15 cellular contexts compared by ENCODE assay signal in genomic region chr5:30846171-30846570, GRCh38.
A peak's percentile ranks its signal among the peaks of the same experiment; 100 is the strongest.
DNase-seq lines count a peak whose midpoint lies in the region; ATAC-seq, FAIRE-seq and TF ChIP-seq lines count a peak whose summit lies in the region.
"Had no signal": no experiment of that assay in that cellular context is flagged by ENCODE, and none has a peak within 500 bp of the region (broad histone marks: within the 10 kb centered on the region; RNA-seq: fewer than 3 reads in every experiment).

No MANE protein-coding gene starts in this region.

- POLR2A ChIA-PET in GM10248 (lab: Yijun Ruan, JAX) = no interaction called here

- DNase-seq in NCI-H226 (peak; percentile 51), astrocyte of the spinal cord (ENCODE audit: low read depth, low spot score) (peak; percentile 29), glomerular visceral epithelial cell (ENCODE audit: extremely low spot score) (peak; percentile 15), non-pigmented ciliary epithelial cell (ENCODE audit: low read depth) (peak; percentile 9), GM10248 (ENCODE audit: extremely low spot score) (no peak), frontal cortex (ENCODE audit: low spot score in 2 of 2) (no peak)
- DNase-seq: Caco-2; CD8-positive, alpha-beta memory T cell; DND-41; GDM1; GOT3; H9 had no signal

- FAIRE-seq in frontal cortex (lab: Jason Lieb, UNC) = no peak
- FAIRE-seq: HepG2, HTR-8/SVneo had no signal

- TF ChIP-seq CTCF in astrocyte of the spinal cord (IDR thresholded peaks at IDR 0.05; ENCODE audit: low read depth, low read length) (no peak), GM10248 (IDR thresholded peaks at IDR 0.05; ENCODE audit: control extremely low read depth, extremely low read depth, low read depth, missing control alignments) (no peak)

- CTCF ChIA-PET in GM10248 (lab: Yijun Ruan, JAX) = no interaction called here

- no peak for ATAC-seq in HG03571 (IDR thresholded peaks at IDR 0.05; ENCODE audit: unreplicated experiment)
- ATAC-seq: HepG2 had no signal

- in situ Hi-C loops in astrocyte of the spinal cord (cut with HindIII; ENCODE audit: low sequenced_read_pairs) = no loop called here

- no peak overlapping the region for H3K4me3 ChIP-seq in astrocyte of the spinal cord (ENCODE audit: low read depth, low read length)

Comparison
In these comparisons a context has a peak if more than half of its experiments do, and no peak if none do; other contexts are left out.
1. DNase-seq: peak in NCI-H226 (single experiment), astrocyte of the spinal cord (single experiment), glomerular visceral epithelial cell (single experiment) and non-pigmented ciliary epithelial cell (single experiment); none in GM10248 (single experiment) and frontal cortex (0 of 2).